In genomic region chr12:131950182-131950913, GRCh38 we compare ENCODE assay signal across 8 cellular contexts. TPM values are rescaled to one million over a fixed set of nuclear protein-coding genes. Genes with fewer than 3 reads are reported as not detected.
DNase-seq lines count a peak whose midpoint lies in the region; ATAC-seq and TF ChIP-seq lines count a peak whose summit lies in the region.

No MANE protein-coding gene starts in this region.

- H3K9me3 ChIP-seq in WERI-Rb-1 (ENCODE audit: severe bottlenecking): no peaks in the 10 kb centered on the region
- no peaks in the 10 kb centered on the region for H3K9me3 ChIP-seq in mucosa of rectum (ENCODE audit: control insufficient read depth in 2 of 2, low read length in 2 of 2)
- H3K9me3 ChIP-seq in thoracic aorta: no peaks in the 10 kb centered on the region

- peak overlapping the region; percentile 85 for H3K27ac ChIP-seq in WERI-Rb-1
- H3K27ac ChIP-seq in mucosa of rectum (ENCODE audit: low read depth in 2 of 2, low read length in 2 of 2): peak overlapping the region; percentile 42 to 79
- H3K27ac ChIP-seq in thoracic aorta: peak overlapping the region; percentile 78 to 84

- peaks cover 5 to 10% of the 10 kb centered on the region in 2 donors for H3K4me1 ChIP-seq in mucosa of rectum (ENCODE audit: control insufficient read depth in 2 of 2, insufficient read depth in 2 of 2, low read length in 2 of 2)
- peaks cover 20 to 37% of the 10 kb centered on the region in 2 donors for H3K4me1 ChIP-seq in thoracic aorta (ENCODE audit: control insufficient read depth in 1 of 2, low read depth in 2 of 2)

- H3K9ac ChIP-seq in mucosa of rectum (ENCODE audit: low read depth in 1 of 2, low read length in 2 of 2): peak overlapping the region; percentile 70 to 84

- TF ChIP-seq CTCF in AG10803 (conservative IDR thresholded peaks at IDR 0.05; ENCODE audit: low read length) (no peak), WERI-Rb-1 (IDR thresholded peaks at IDR 0.05; ENCODE audit: low read depth, low read length) (no peak), thoracic aorta (IDR thresholded peaks at IDR 0.05) (no peak)

- H3K4me3 Mint-ChIP-seq in effector memory CD8-positive, alpha-beta T cell: peak overlapping the region; percentile 86 to 87

- peak overlapping the region; percentile 80 for H3K4me3 ChIP-seq in AG10803 (ENCODE audit: low read length)
- peak overlapping the region; percentile 81 for H3K4me3 ChIP-seq in WERI-Rb-1 (ENCODE audit: low read depth, low read length)
- peak overlapping the region; percentile 69 to 85 for H3K4me3 ChIP-seq in mucosa of rectum (ENCODE audit: low read length in 2 of 2)
- H3K4me3 ChIP-seq in thoracic aorta: peak overlapping the region; percentile 82

- DNase-seq in AG10803 (ENCODE audit: low read depth) (no peak), WERI-Rb-1 (peak; percentile 31), thoracic aorta (ENCODE audit: low spot score) (no peak), HCEC 1CT (no peak)
- DNase-seq in effector memory CD8-positive, alpha-beta T cell: peak; percentile 21 to 29 (median 25)

- peak overlapping the region; percentile 77 to 89 for H3K27ac Mint-ChIP-seq in effector memory CD8-positive, alpha-beta T cell

- peaks cover 17 to 22% of the 10 kb centered on the region in 2 donors for H3K4me1 Mint-ChIP-seq in effector memory CD8-positive, alpha-beta T cell (ENCODE audit: low read depth in 2 of 2)

- H3K27me3 ChIP-seq in WERI-Rb-1 (ENCODE audit: insufficient read depth, low read depth, severe bottlenecking) (no peaks in the 10 kb centered on the region), mucosa of rectum (ENCODE audit: control insufficient read depth in 2 of 2, insufficient read depth in 2 of 2, low read length in 2 of 2) (no peaks in the 10 kb centered on the region), thoracic aorta (replicated peaks; ENCODE audit: insufficient read depth) (no peaks in the 10 kb centered on the region)

- ATAC-seq in GM19035 (IDR thresholded peaks at IDR 0.05; ENCODE audit: unreplicated experiment) (peak; percentile 42), HG03175 (IDR thresholded peaks at IDR 0.05; ENCODE audit: unreplicated experiment) (peak; percentile 33), thoracic aorta (ENCODE audit: insufficient number of reproducible peaks, low FRiP score, low read depth) (peak; percentile 1)
- peak; percentile 17 for ATAC-seq in effector memory CD8-positive, alpha-beta T cell (replicated peaks)

- no peaks in the 10 kb centered on the region for H3K27me3 Mint-ChIP-seq in effector memory CD8-positive, alpha-beta T cell

- no peaks in the 10 kb centered on the region; the same call in 1 of the 2 replicates for H3K36me3 ChIP-seq in WERI-Rb-1
- no peaks in the 10 kb centered on the region for H3K36me3 ChIP-seq in mucosa of rectum (ENCODE audit: control insufficient read depth in 2 of 2, insufficient read depth in 2 of 2, low read length in 2 of 2)
- no peaks in the 10 kb centered on the region for H3K36me3 ChIP-seq in thoracic aorta

- peaks cover 22% of the 10 kb centered on the region for H3K36me3 Mint-ChIP-seq in effector memory CD8-positive, alpha-beta T cell (ENCODE audit: insufficient read depth)

- H3K9me3 Mint-ChIP-seq in effector memory CD8-positive, alpha-beta T cell: no peaks in the 10 kb centered on the region

RNA-seq across cellular contexts. Expression of gene EP400, which starts 0.6 kb away (rescaled TPM):
- total RNA-seq in thoracic aorta: 10 to 100 TPM; 20.2 to 47.3 TPM

RNA-seq across cellular contexts. Expression of gene PUS1, which starts 21.3 kb away (rescaled TPM):
- total RNA-seq in thoracic aorta: 10 to 100 TPM in 1 of 2 donors, 1 to 10 TPM in 1; 5.8 to 31.7 TPM

RNA-seq across cellular contexts. Expression of gene ULK1, which starts 55.9 kb away (rescaled TPM):
- 10 to 100 TPM; 23.2 to 40.6 TPM for total RNA-seq in thoracic aorta

Comparison
In these comparisons a context has a peak if more than half of its experiments do, and no peak if none do; other contexts are left out.
1. DNase-seq: peak in WERI-Rb-1 (single experiment) and effector memory CD8-positive, alpha-beta T cell (3 of 3); none in AG10803 (single experiment), thoracic aorta (single experiment) and HCEC 1CT (single experiment).
2. Peak in every context shown above with its lines, with median percentiles within 50 percentile points of each other: H3K4me3 ChIP-seq, ATAC-seq and H3K27ac ChIP-seq.